Comparison of ENCODE assay signal across 23 cellular contexts in genomic region chr1:113508364-113509164, GRCh38.
DNase-seq lines count a peak whose midpoint lies in the region; ATAC-seq, FAIRE-seq and TF ChIP-seq lines count a peak whose summit lies in the region.
"Had no signal": no experiment of that assay in that cellular context is flagged by ENCODE, and none has a peak within 500 bp of the region (broad histone marks: within the 10 kb centered on the region; RNA-seq: fewer than 3 reads in every experiment).

No MANE protein-coding gene starts in this region.

- 42% methylated on average over 2 of the region's 2 CpGs for WGBS in SK-N-SH (ENCODE audit: low lambda C conversion rate)

- TF ChIP-seq CTCF in SK-N-SH (IDR thresholded peaks at IDR 0.05) (no peak), mucosa of descending colon (IDR thresholded peaks at IDR 0.05) (no peak), type B pancreatic cell (conservative IDR thresholded peaks at IDR 0.05) (no peak), kidney (IDR thresholded peaks at IDR 0.05; ENCODE audit: borderline replicate concordance, extremely low read depth, insufficient read depth) (no peak)

- H3K4me1 Mint-ChIP-seq in type B pancreatic cell (ENCODE audit: unreplicated experiment), result no peaks in the 10 kb centered on the region
- H3K4me1 Mint-ChIP-seq: CD4-positive, CD25-positive, alpha-beta regulatory T cell had no signal

- no peak for TF ChIP-seq EP300 in SK-N-SH (IDR thresholded peaks at IDR 0.05; ENCODE audit: borderline replicate concordance in 1 of 2, low read depth in 1 of 2, low read length in 1 of 2)

- H3K9me3 Mint-ChIP-seq in type B pancreatic cell, result peaks cover 10% of the 10 kb centered on the region

- H3K4me3 Mint-ChIP-seq in type B pancreatic cell, result no peak overlapping the region
- H3K4me3 Mint-ChIP-seq: CD4-positive, CD25-positive, alpha-beta regulatory T cell had no signal

- no peak for TF ChIP-seq RAD21 in SK-N-SH (IDR thresholded peaks at IDR 0.05; ENCODE audit: low read length)

- CTCF ChIA-PET in SK-N-SH (lab: Yijun Ruan, JAX), result interaction anchor here (0.8 to 1.1 kb wide), 2 partner anchors 27 to 107 kb away, joined by 3 to 5 read pairs; no protein-coding TSS in a partner anchor

- POLR2A ChIA-PET in SK-N-SH (lab: Yijun Ruan, JAX), result no interaction called here

- peak overlapping the region in 1 of 2 experiments; percentile 64; a peak in 2 of 4 replicates for H3K27ac ChIP-seq in SK-N-SH (ENCODE audit: low read depth in 2 of 2, low read length in 1 of 2)
- H3K27ac ChIP-seq in kidney (ENCODE audit: low read depth in 2 of 2, low read length in 2 of 2), result no peak overlapping the region
- H3K27ac ChIP-seq: BLaER1, SJSA1 had no signal

- ATAC-seq in SK-N-SH treated with all-trans-retinoic acid at 6 μM for 48 hours (no peak), left colon (peak; percentile 93), mucosa of descending colon (peak; percentile 78), GM19395 (IDR thresholded peaks at IDR 0.05; ENCODE audit: unreplicated experiment) (no peak)

- H3K27ac Mint-ChIP-seq in type B pancreatic cell, result peak overlapping the region; percentile 40
- H3K27ac Mint-ChIP-seq: CD4-positive, CD25-positive, alpha-beta regulatory T cell had no signal

- 0 out of 2 replicates have a peak, but pooled peaks cover 4% of the 10 kb centered on the region for H3K9me3 ChIP-seq in SK-N-SH
- peaks cover 17% of the 10 kb centered on the region for H3K9me3 ChIP-seq in mucosa of descending colon
- H3K9me3 ChIP-seq in kidney (ENCODE audit: control insufficient read depth in 1 of 2, low read length in 2 of 2), result peaks cover 6 to 10% of the 10 kb centered on the region in 2 donors

- no peaks in the 10 kb centered on the region for H3K36me3 Mint-ChIP-seq in type B pancreatic cell
- H3K36me3 Mint-ChIP-seq: CD4-positive, CD25-positive, alpha-beta regulatory T cell had no signal

- H3K4me1 ChIP-seq in SK-N-SH (ENCODE audit: control insufficient read depth in 1 of 2, insufficient read depth in 2 of 2, low read depth in 1 of 2, low read length in 1 of 2), result peaks cover 0 to 5% of the 10 kb centered on the region in 2 experiments; a peak in 2 of 4 replicates
- H3K4me1 ChIP-seq in mucosa of descending colon (ENCODE audit: low read depth), result peaks cover 11% of the 10 kb centered on the region
- no peaks in the 10 kb centered on the region for H3K4me1 ChIP-seq in kidney (ENCODE audit: control insufficient read depth in 1 of 2, insufficient read depth in 1 of 2, low read depth in 1 of 2, low read length in 2 of 2)
- H3K4me1 ChIP-seq: BLaER1, SJSA1 had no signal

- H3K4me3 ChIP-seq in SK-N-SH (ENCODE audit: low read depth in 2 of 2, low read length in 1 of 2) (no peak overlapping the region), mucosa of descending colon (no peak overlapping the region), kidney (ENCODE audit: low read length in 2 of 2) (no peak overlapping the region)
- H3K4me3 ChIP-seq: BLaER1, MG63, SJSA1 had no signal

- H3K9ac ChIP-seq in SK-N-SH (no peak overlapping the region), kidney (ENCODE audit: low read length in 2 of 2) (no peak overlapping the region)
- H3K9ac ChIP-seq: BLaER1 had no signal

- H3F3A ChIP-seq in SK-N-SH (replicated peaks; ENCODE audit: insufficient read depth), result peaks cover 3% of the 10 kb centered on the region

- no peak overlapping the region for H3K4me2 ChIP-seq in SK-N-SH
- H3K4me2 ChIP-seq: BLaER1 had no signal

- no peak overlapping the region for H2AFZ ChIP-seq in SK-N-SH (ENCODE audit: low read depth)

- intact Hi-C loops in left colon (cut with DNase I, micrococcal nuclease), result no loop called here
- intact Hi-C loops in mucosa of descending colon (cut with DNase I, micrococcal nuclease), result no loop called here
- intact Hi-C loops in kidney (cut with DNase I), result no loop called here

- DNase-seq in SK-N-SH (peak; percentile 37), left colon (no peak), mucosa of descending colon (peak in 1 of 3 donors; percentile 24), type B pancreatic cell (ENCODE audit: extremely low spot score, unreplicated experiment) (no peak), kidney (no peak), NCI-H82 (lab: John Stamatoyannopoulos, UW) (no peak)
- DNase-seq: 8988T; CD4-positive, CD25-positive, alpha-beta regulatory T cell; DMS153; IMR-90; KG1; MG63; NCI-H2029 treated with DMSO at 0.1 percent for 48 hours; NCI-H2227 treated with DMSO at 0.1 percent for 48 hours; NCI-H526 treated with DMSO at 0.1 percent for 48 hours; Right ventricle myocardium superior; RPMI8226 had no signal

- H3K36me3 ChIP-seq in SK-N-SH (replicated peaks in 1 of 2; ENCODE audit: control insufficient read depth in 1 of 2, insufficient read depth in 2 of 2, low read length in 1 of 2), result peaks cover 0 to 4% of the 10 kb centered on the region in 2 experiments
- no peaks in the 10 kb centered on the region for H3K36me3 ChIP-seq in mucosa of descending colon (ENCODE audit: low read depth)
- no peaks in the 10 kb centered on the region for H3K36me3 ChIP-seq in kidney (ENCODE audit: control insufficient read depth in 1 of 2, insufficient read depth in 2 of 2, low read length in 2 of 2)
- H3K36me3 ChIP-seq: BLaER1, MG63 had no signal

- no peaks in the 10 kb centered on the region for H3K27me3 ChIP-seq in SK-N-SH (ENCODE audit: insufficient read depth)
- H3K27me3 ChIP-seq: BLaER1, MG63, SJSA1 had no signal

- H4K20me1 ChIP-seq in SK-N-SH (ENCODE audit: insufficient read depth), result no peaks in the 10 kb centered on the region
- H4K20me1 ChIP-seq: BLaER1 had no signal

- no peaks in the 10 kb centered on the region for H3K27me3 Mint-ChIP-seq in type B pancreatic cell

- no peaks in the 10 kb centered on the region for H3K9me2 ChIP-seq in SK-N-SH

- no peak for FAIRE-seq in kidney (lab: Jason Lieb, UNC)
- FAIRE-seq: GM18507, H54 had no signal

- peaks cover 55% of the 10 kb centered on the region; the same call in 1 of the 2 replicates for H3K79me2 ChIP-seq in SK-N-SH (ENCODE audit: insufficient read depth)

TF ChIP-seq in SK-N-SH, 30 proteins besides CTCF, POLR2A, EP300 and RAD21:
- TF ChIP-seq GATA2 (CRISPR knock-in tag; IDR thresholded peaks at IDR 0.05) (peak; percentile 86), FOSL2 (IDR thresholded peaks at IDR 0.05; ENCODE audit: borderline replicate concordance, low read depth) (no peak), PBX3 (IDR thresholded peaks at IDR 0.05) (no peak)

TF ChIP-seq in SK-N-SH treated with all-trans-retinoic acid at 6 μM for 48 hours, 23 proteins besides CTCF, POLR2A, EP300 and RAD21:
- no peak for TF ChIP-seq BACH2 (CRISPR knock-in tag; IDR thresholded peaks at IDR 0.05; ENCODE audit: borderline replicate concordance)
- no peak for TF ChIP-seq POU6F1 (CRISPR knock-in tag; IDR thresholded peaks at IDR 0.05; ENCODE audit: borderline replicate concordance, low read depth)

Comparison
In these comparisons a context has a peak if more than half of its experiments do, and no peak if none do; other contexts are left out.
1. ATAC-seq: peak in left colon (single experiment) and mucosa of descending colon (single experiment); none in SK-N-SH treated with all-trans-retinoic acid at 6 μM for 48 hours (single experiment) and GM19395 (single experiment).